7 cellular contexts compared by ENCODE assay signal in genomic region chr1:212432706-212433576, GRCh38. TPM values are rescaled to one million over a fixed set of nuclear protein-coding genes. Genes with fewer than 3 reads are reported as not detected.
A peak's percentile ranks its signal among the peaks of the same experiment; 100 is the strongest.
DNase-seq lines count a peak whose midpoint lies in the region; ATAC-seq, FAIRE-seq and TF ChIP-seq lines count a peak whose summit lies in the region.

Gene NENF, plus strand, starts transcription at chr1:212432920. Its CDS starts 24 bp downstream, at chr1:212432944.

- RAD21 ChIA-PET in GM12878 (lab: Charles Lee; ENCODE audit: unreplicated experiment), result interaction anchor here (1.7 to 1.9 kb wide), 2 partner anchors 18 to 23 kb away, joined by 6 to 8 read pairs; partner anchors contain the start of gene PACC1

- H3K36me3 ChIP-seq in GM12878 (ENCODE audit: control insufficient read depth in 2 of 2, insufficient read depth in 2 of 2, low read length in 1 of 2), result no peaks in the 10 kb centered on the region
- H3K36me3 ChIP-seq in iPS DF 6.9 (ENCODE audit: control insufficient read depth, insufficient read depth, low read length), result no peaks in the 10 kb centered on the region
- no peaks in the 10 kb centered on the region for H3K36me3 ChIP-seq in gastrocnemius medialis

- SMC1A ChIA-PET in GM12878 (lab: Charles Lee; ENCODE audit: uncharacterized antibody, unreplicated experiment), result interaction anchor here (1.3 to 1.7 kb wide), 2 partner anchors 23 to 44 kb away, joined by 4 to 13 read pairs; no protein-coding TSS in a partner anchor

- H3K4me3 ChIP-seq in GM12878 (peak within 1 kb of the TSS; percentile 86), iPS DF 6.9 (ENCODE audit: low read length) (peak within 1 kb of the TSS; percentile 66), gastrocnemius medialis (peak within 1 kb of the TSS; percentile 66 to 76 (median 68))

- in situ Hi-C loops in GM12878 (cut with MboI) (no loop called here), gastrocnemius medialis (cut with MboI; ENCODE audit: low sequenced_read_pairs in 4 of 4) (loop anchor here in 1 of 4 donors (25.0 kb wide), 1 partner anchor 746 kb away; the partner anchor contains the start of gene NEK2)

- H4K20me1 ChIP-seq in GM12878 (ENCODE audit: control insufficient read depth, insufficient read depth), result no peaks in the 10 kb centered on the region

- TF ChIP-seq CTCF in GM12878 (IDR thresholded peaks at IDR 0.05 in 2 of 3, conservative IDR thresholded peaks at IDR 0.05 in 1 of 3; ENCODE audit: control insufficient read depth in 2 of 3, extremely low read depth in 1 of 3, insufficient read depth in 1 of 3, low read depth in 3 of 3, low read length in 3 of 3) (no peak), gastrocnemius medialis (IDR thresholded peaks at IDR 0.05 in 4 of 5, conservative IDR thresholded peaks at IDR 0.05 in 1 of 5) (no peak)

- peak; percentile 69 for FAIRE-seq in GM12878 (lab: Jason Lieb, UNC)

- ATAC-seq in GM18498 (IDR thresholded peaks at IDR 0.05; ENCODE audit: unreplicated experiment), result peak; percentile 99
- ATAC-seq in HG02759 (IDR thresholded peaks at IDR 0.05; ENCODE audit: unreplicated experiment), result peak; percentile 99
- ATAC-seq in GM12878, result peak; percentile 100
- peak; percentile 90 to 93 for ATAC-seq in gastrocnemius medialis

- peak within 1 kb of the TSS; percentile 97 for H2AFZ ChIP-seq in GM12878 (ENCODE audit: control insufficient read depth, low read depth, low read length)

- DNase-seq in NCI-H1417 (lab: John Stamatoyannopoulos, UW) (peak; percentile 70 to 80 (median 80)), T1000 (lab: John Stamatoyannopoulos, UW) (peak; percentile 80), GM12878 (ENCODE audit: low read depth, low spot score) (no peak), iPS DF 6.9 (ENCODE audit: low read depth, low spot score) (no peak), gastrocnemius medialis (peak; percentile 47 to 71)

- CTCF ChIA-PET in GM12878 (lab: Yijun Ruan, JAX), result interaction anchor here (0.7 to 1.7 kb wide), 3 partner anchors 18 to 44 kb away, joined by 3 to 13 read pairs (median 3); no protein-coding TSS in a partner anchor

- POLR2A ChIA-PET in GM12878 (lab: Charles Lee), result interaction anchor here (1.4 kb wide), 1 partner anchor 18 kb away, joined by 10 read pairs; the partner anchor contains the start of gene PACC1

- peaks cover 11% of the 10 kb centered on the region for H3K4me1 ChIP-seq in GM12878 (ENCODE audit: control insufficient read depth, insufficient read depth, low read length)
- peaks cover 3% of the 10 kb centered on the region; the same call in 1 of the 2 replicates for H3K4me1 ChIP-seq in iPS DF 6.9 (ENCODE audit: control insufficient read depth, insufficient read depth, low read length)
- peaks cover 7 to 13% of the 10 kb centered on the region in 2 donors for H3K4me1 ChIP-seq in gastrocnemius medialis

- H3K9me3 ChIP-seq in GM12878 (replicated peaks; ENCODE audit: control insufficient read depth, insufficient read depth, low read length) (no peaks in the 10 kb centered on the region), iPS DF 6.9 (ENCODE audit: control insufficient read depth, insufficient read depth, low read length) (no peaks in the 10 kb centered on the region), gastrocnemius medialis (no peaks in the 10 kb centered on the region)

- H3K4me2 ChIP-seq in GM12878 (ENCODE audit: control insufficient read depth, insufficient read depth), result peak within 1 kb of the TSS; percentile 90

- TF ChIP-seq EP300 in GM12878 (IDR thresholded peaks at IDR 0.05; ENCODE audit: borderline replicate concordance in 1 of 2, control insufficient read depth in 1 of 2, low read depth in 2 of 2, low read length in 2 of 2), result no peak

- intact Hi-C loops in GM12878 (cut with micrococcal nuclease; ENCODE audit: unreplicated experiment), result loop anchor here (1.0 kb wide), 1 partner anchor 18 kb away; no protein-coding TSS in a partner anchor
- intact Hi-C loops in gastrocnemius medialis (cut with DNase I; ENCODE audit: low total_unique reads), result loop anchor here (2.0 to 10.0 kb wide), 2 partner anchors 24 to 398 kb away; partner anchors contain the start of genes DTL and INTS7

- TF ChIP-seq RAD21 in GM12878 (IDR thresholded peaks at IDR 0.05; ENCODE audit: insufficient read depth, low read depth, low read length), result no peak

- no TSS peak for BruUV-seq in GM12878 (replicated peaks; lab: Mats Ljungman, UMichigan)

- WGBS in GM12878 (ENCODE audit: insufficient coverage, insufficient replicate concordance, low lambda C conversion rate, missing lambda C conversion rate), result 2% methylated on average over 56 of the region's 86 CpGs
- WGBS in iPS DF 6.9 (ENCODE audit: insufficient coverage, insufficient read length), result no CpG with 5 or more reads among the region's 86 CpGs

- peaks cover 4% of the 10 kb centered on the region for H3K79me2 ChIP-seq in GM12878 (ENCODE audit: control insufficient read depth, insufficient read depth, low read length)

- no peaks in the 10 kb centered on the region for H3K27me3 ChIP-seq in GM12878 (replicated peaks in 1 of 2; ENCODE audit: control insufficient read depth in 2 of 2, insufficient read depth in 2 of 2, low read length in 1 of 2)
- H3K27me3 ChIP-seq in iPS DF 6.9 (ENCODE audit: control insufficient read depth, insufficient read depth, low read length), result 0 out of 2 replicates have a peak, but pooled peaks cover 1% of the 10 kb centered on the region
- no peaks in the 10 kb centered on the region for H3K27me3 ChIP-seq in gastrocnemius medialis

- TF ChIP-seq POLR2A in GM12878 (IDR thresholded peaks at IDR 0.05; ENCODE audit: low read depth, low read length) (peak; percentile 70; the same call in 1 of the 2 replicates), gastrocnemius medialis (IDR thresholded peaks at IDR 0.05) (peak; percentile 81 to 83)

- H3K9ac ChIP-seq in GM12878 (ENCODE audit: control insufficient read depth, insufficient read depth, low read length), result peak within 1 kb of the TSS; percentile 77

- H3K27ac ChIP-seq in GM12878 (ENCODE audit: control insufficient read depth, insufficient read depth) (peak within 1 kb of the TSS; percentile 64), iPS DF 6.9 (ENCODE audit: low read length) (no peak within 1 kb of the TSS), gastrocnemius medialis (peak within 1 kb of the TSS; percentile 73 to 83 (median 78))

TF ChIP-seq in GM12878, 131 proteins besides CTCF, POLR2A, EP300 and RAD21 (continues in another document):
- TF ChIP-seq ETV6 (conservative IDR thresholded peaks at IDR 0.05 in 1 of 2, IDR thresholded peaks at IDR 0.05 in 1 of 2; ENCODE audit: borderline replicate concordance in 1 of 2, low read depth in 1 of 2), result no peak
- TF ChIP-seq ZZZ3 (IDR thresholded peaks at IDR 0.05; ENCODE audit: control insufficient read depth, insufficient read length, low read depth), result no peak
- TF ChIP-seq NR2F1 (conservative IDR thresholded peaks at IDR 0.05), result peak; percentile 60
- peak; percentile 4 for TF ChIP-seq RELA (IDR thresholded peaks at IDR 0.05; ENCODE audit: borderline replicate concordance, partially characterized antibody)
- no peak for TF ChIP-seq SREBF1 (IDR thresholded peaks at IDR 0.05; ENCODE audit: low read length)
- peak; percentile 73 for TF ChIP-seq DPF2 (IDR thresholded peaks at IDR 0.05)
- TF ChIP-seq ATF2 (IDR thresholded peaks at IDR 0.05; ENCODE audit: low read length), result no peak
- TF ChIP-seq MYB (IDR thresholded peaks at IDR 0.05; ENCODE audit: borderline replicate concordance, low read depth, low read length), result no peak

RNA-seq across cellular contexts. Expression of gene NENF, which starts in this region (rescaled TPM):
- total RNA-seq in GM12878 (2013; cell fraction: nucleolus; rRNA removed), result 12.1 and 13.1 TPM in 2 replicates
- total RNA-seq in GM12878 (2014; rRNA removed) (47.2 and 52.1 TPM in 2 replicates), GM12878 (2014; rRNA removed; fragmentation: Illumina TruSeq; extraction: Trizol) (38.7 and 39.4 TPM in 2 replicates), GM12878 (2021) (49.1 and 49.4 TPM in 2 replicates), gastrocnemius medialis (100 to 1,000 TPM in 2 of 4 donors, 10 to 100 TPM in 2; 74.8 to 149 (median 112) TPM)
- 41.5 TPM for polyA plus RNA-seq in GM12878 (2011; ENCODE audit: low read depth)
- polyA plus RNA-seq in GM12878 (2011; rRNA removed) (37.6 and 46.0 TPM in 2 replicates), GM12878 (2014; fragmentation: Illumina TruSeq; extraction: Trizol) (35.5 and 37.1 TPM in 2 replicates), GM12878 (2014; fragmentation: Nextera tagmentation; extraction: Ambion mirVana) (10 to 100 TPM in 1 of 2 experiments, 1 to 10 TPM in 1; 5.1 to 19.3 TPM), GM12878 (2014; rRNA removed) (53.0 and 54.2 TPM in 2 replicates), GM12878 (2016; fragmentation: Nextera tagmentation; extraction: Ambion mirVana) (10 to 100 TPM; 10.8 to 83.4 TPM)
- 35.5 and 41.4 TPM in 2 replicates for polyA plus RNA-seq in GM12878 (2011; cell fraction: cytosol; rRNA removed)
- 10.9 and 13.3 TPM in 2 replicates for polyA plus RNA-seq in GM12878 (2011; cell fraction: nucleus; rRNA removed)
- 44.1 and 53.3 TPM in 2 replicates for polyA plus RNA-seq in GM12878 (2012)
- 9.2 and 15.1 TPM in 2 replicates for polyA minus RNA-seq in GM12878 (2011; rRNA and poly(A)+ RNA removed)
- polyA minus RNA-seq in GM12878 (2011; cell fraction: cytosol; rRNA and poly(A)+ RNA removed), result 6.0 and 6.1 TPM in 2 replicates
- polyA minus RNA-seq in GM12878 (2011; cell fraction: nucleus; rRNA and poly(A)+ RNA removed), result 1.9 and 2.2 TPM in 2 replicates

Comparison
In these comparisons a context has a peak if more than half of its experiments do, and no peak if none do; other contexts are left out.
1. DNase-seq: peak in NCI-H1417 (3 of 3), T1000 (single experiment) and gastrocnemius medialis (2 of 2); none in GM12878 (single experiment) and iPS DF 6.9 (single experiment).
2. Peak in every context shown above with its lines, with median percentiles within 50 percentile points of each other: ATAC-seq and H3K4me3 ChIP-seq.